ENCODE assay signal across 2 cellular contexts in genomic region chr1:51313961-51314777, GRCh38.
A peak's percentile ranks its signal among the peaks of the same experiment; 100 is the strongest.
TF ChIP-seq lines count a peak whose summit lies in the region.

No MANE protein-coding gene starts in this region.

TF ChIP-seq in HCT116, 20 proteins besides CTCF, POLR2A, EP300 and RAD21 (continued from another document):
- TF ChIP-seq, protein P1, sequence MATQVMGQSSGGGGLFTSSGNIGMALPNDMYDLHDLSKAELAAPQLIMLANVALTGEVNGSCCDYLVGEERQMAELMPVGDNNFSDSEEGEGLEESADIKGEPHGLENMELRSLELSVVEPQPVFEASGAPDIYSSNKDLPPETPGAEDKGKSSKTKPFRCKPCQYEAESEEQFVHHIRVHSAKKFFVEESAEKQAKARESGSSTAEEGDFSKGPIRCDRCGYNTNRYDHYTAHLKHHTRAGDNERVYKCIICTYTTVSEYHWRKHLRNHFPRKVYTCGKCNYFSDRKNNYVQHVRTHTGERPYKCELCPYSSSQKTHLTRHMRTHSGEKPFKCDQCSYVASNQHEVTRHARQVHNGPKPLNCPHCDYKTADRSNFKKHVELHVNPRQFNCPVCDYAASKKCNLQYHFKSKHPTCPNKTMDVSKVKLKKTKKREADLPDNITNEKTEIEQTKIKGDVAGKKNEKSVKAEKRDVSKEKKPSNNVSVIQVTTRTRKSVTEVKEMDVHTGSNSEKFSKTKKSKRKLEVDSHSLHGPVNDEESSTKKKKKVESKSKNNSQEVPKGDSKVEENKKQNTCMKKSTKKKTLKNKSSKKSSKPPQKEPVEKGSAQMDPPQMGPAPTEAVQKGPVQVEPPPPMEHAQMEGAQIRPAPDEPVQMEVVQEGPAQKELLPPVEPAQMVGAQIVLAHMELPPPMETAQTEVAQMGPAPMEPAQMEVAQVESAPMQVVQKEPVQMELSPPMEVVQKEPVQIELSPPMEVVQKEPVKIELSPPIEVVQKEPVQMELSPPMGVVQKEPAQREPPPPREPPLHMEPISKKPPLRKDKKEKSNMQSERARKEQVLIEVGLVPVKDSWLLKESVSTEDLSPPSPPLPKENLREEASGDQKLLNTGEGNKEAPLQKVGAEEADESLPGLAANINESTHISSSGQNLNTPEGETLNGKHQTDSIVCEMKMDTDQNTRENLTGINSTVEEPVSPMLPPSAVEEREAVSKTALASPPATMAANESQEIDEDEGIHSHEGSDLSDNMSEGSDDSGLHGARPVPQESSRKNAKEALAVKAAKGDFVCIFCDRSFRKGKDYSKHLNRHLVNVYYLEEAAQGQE (IDR thresholded peaks at IDR 0.05; ENCODE audit: low read depth): no peak
- TF ChIP-seq, protein P2, sequence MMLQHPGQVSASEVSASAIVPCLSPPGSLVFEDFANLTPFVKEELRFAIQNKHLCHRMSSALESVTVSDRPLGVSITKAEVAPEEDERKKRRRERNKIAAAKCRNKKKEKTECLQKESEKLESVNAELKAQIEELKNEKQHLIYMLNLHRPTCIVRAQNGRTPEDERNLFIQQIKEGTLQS (IDR thresholded peaks at IDR 0.05): no peak
- TF ChIP-seq JUND (IDR thresholded peaks at IDR 0.05): peak; percentile 7; the same call in 1 of the 2 replicates
- no peak for TF ChIP-seq ZNF274 (IDR thresholded peaks at IDR 0.05; ENCODE audit: low read depth, low read length)

TF ChIP-seq in HepG2, 621 proteins besides CTCF, POLR2A, EP300 and RAD21:
- TF ChIP-seq, protein P3, sequence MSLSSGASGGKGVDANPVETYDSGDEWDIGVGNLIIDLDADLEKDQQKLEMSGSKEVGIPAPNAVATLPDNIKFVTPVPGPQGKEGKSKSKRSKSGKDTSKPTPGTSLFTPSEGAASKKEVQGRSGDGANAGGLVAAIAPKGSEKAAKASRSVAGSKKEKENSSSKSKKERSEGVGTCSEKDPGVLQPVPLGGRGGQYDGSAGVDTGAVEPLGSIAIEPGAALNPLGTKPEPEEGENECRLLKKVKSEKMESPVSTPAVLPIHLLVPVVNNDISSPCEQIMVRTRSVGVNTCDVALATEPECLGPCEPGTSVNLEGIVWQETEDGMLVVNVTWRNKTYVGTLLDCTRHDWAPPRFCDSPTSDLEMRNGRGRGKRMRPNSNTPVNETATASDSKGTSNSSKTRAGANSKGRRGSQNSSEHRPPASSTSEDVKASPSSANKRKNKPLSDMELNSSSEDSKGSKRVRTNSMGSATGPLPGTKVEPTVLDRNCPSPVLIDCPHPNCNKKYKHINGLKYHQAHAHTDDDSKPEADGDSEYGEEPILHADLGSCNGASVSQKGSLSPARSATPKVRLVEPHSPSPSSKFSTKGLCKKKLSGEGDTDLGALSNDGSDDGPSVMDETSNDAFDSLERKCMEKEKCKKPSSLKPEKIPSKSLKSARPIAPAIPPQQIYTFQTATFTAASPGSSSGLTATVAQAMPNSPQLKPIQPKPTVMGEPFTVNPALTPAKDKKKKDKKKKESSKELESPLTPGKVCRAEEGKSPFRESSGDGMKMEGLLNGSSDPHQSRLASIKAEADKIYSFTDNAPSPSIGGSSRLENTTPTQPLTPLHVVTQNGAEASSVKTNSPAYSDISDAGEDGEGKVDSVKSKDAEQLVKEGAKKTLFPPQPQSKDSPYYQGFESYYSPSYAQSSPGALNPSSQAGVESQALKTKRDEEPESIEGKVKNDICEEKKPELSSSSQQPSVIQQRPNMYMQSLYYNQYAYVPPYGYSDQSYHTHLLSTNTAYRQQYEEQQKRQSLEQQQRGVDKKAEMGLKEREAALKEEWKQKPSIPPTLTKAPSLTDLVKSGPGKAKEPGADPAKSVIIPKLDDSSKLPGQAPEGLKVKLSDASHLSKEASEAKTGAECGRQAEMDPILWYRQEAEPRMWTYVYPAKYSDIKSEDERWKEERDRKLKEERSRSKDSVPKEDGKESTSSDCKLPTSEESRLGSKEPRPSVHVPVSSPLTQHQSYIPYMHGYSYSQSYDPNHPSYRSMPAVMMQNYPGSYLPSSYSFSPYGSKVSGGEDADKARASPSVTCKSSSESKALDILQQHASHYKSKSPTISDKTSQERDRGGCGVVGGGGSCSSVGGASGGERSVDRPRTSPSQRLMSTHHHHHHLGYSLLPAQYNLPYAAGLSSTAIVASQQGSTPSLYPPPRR (CRISPR knock-in tag; IDR thresholded peaks at IDR 0.05; ENCODE audit: borderline replicate concordance): no peak
- 0 out of 2 replicates have a peak, but pooled peaks have one; percentile 4 for TF ChIP-seq CEBPB (IDR thresholded peaks at IDR 0.05; ENCODE audit: borderline replicate concordance, low read depth, low read length)
- TF ChIP-seq HNRNPUL1 (IDR thresholded peaks at IDR 0.05; ENCODE audit: low read depth, low read length): no peak
- TF ChIP-seq ZSCAN20 (CRISPR knock-in tag; IDR thresholded peaks at IDR 0.05; ENCODE audit: borderline replicate concordance): no peak
- no peak for TF ChIP-seq ELF3 (CRISPR knock-in tag; IDR thresholded peaks at IDR 0.05)
- no peak for TF ChIP-seq ZNF839 (CRISPR knock-in tag; IDR thresholded peaks at IDR 0.05; ENCODE audit: borderline replicate concordance)
- TF ChIP-seq SIN3A (IDR thresholded peaks at IDR 0.05; ENCODE audit: borderline replicate concordance, low read depth, low read length): no peak
- no peak for TF ChIP-seq ZNF790 (CRISPR knock-in tag; IDR thresholded peaks at IDR 0.05; ENCODE audit: borderline replicate concordance)
- TF ChIP-seq ZNF670 (CRISPR knock-in tag; IDR thresholded peaks at IDR 0.05; ENCODE audit: borderline replicate concordance): no peak
- no peak for TF ChIP-seq PPARG (CRISPR knock-in tag; conservative IDR thresholded peaks at IDR 0.05)
- peak; percentile 78 for TF ChIP-seq FOSL2 (CRISPR knock-in tag; IDR thresholded peaks at IDR 0.05)
- TF ChIP-seq SALL1 (CRISPR knock-in tag; IDR thresholded peaks at IDR 0.05): 0 out of 2 replicates have a peak, but pooled peaks have one; percentile 15
- TF ChIP-seq CREM (IDR thresholded peaks at IDR 0.05): no peak
- TF ChIP-seq CREM (CRISPR knock-in tag; IDR thresholded peaks at IDR 0.05): no peak
- TF ChIP-seq, protein P4, sequence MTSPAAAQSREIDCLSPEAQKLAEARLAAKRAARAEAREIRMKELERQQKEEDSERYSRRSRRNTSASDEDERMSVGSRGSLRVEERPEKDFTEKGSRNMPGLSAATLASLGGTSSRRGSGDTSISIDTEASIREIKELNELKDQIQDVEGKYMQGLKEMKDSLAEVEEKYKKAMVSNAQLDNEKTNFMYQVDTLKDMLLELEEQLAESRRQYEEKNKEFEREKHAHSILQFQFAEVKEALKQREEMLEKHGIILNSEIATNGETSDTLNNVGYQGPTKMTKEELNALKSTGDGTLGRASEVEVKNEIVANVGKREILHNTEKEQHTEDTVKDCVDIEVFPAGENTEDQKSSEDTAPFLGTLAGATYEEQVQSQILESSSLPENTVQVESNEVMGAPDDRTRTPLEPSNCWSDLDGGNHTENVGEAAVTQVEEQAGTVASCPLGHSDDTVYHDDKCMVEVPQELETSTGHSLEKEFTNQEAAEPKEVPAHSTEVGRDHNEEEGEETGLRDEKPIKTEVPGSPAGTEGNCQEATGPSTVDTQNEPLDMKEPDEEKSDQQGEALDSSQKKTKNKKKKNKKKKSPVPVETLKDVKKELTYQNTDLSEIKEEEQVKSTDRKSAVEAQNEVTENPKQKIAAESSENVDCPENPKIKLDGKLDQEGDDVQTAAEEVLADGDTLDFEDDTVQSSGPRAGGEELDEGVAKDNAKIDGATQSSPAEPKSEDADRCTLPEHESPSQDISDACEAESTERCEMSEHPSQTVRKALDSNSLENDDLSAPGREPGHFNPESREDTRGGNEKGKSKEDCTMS (CRISPR knock-in tag; conservative IDR thresholded peaks at IDR 0.05): no peak
- no peak for TF ChIP-seq DR1 (CRISPR knock-in tag; IDR thresholded peaks at IDR 0.05)
- TF ChIP-seq ZNF446 (CRISPR knock-in tag; IDR thresholded peaks at IDR 0.05): no peak
- peak; percentile 11; the same call in 1 of the 2 replicates for TF ChIP-seq SAP130 (CRISPR knock-in tag; IDR thresholded peaks at IDR 0.05; ENCODE audit: low read depth)
- TF ChIP-seq, protein P5, sequence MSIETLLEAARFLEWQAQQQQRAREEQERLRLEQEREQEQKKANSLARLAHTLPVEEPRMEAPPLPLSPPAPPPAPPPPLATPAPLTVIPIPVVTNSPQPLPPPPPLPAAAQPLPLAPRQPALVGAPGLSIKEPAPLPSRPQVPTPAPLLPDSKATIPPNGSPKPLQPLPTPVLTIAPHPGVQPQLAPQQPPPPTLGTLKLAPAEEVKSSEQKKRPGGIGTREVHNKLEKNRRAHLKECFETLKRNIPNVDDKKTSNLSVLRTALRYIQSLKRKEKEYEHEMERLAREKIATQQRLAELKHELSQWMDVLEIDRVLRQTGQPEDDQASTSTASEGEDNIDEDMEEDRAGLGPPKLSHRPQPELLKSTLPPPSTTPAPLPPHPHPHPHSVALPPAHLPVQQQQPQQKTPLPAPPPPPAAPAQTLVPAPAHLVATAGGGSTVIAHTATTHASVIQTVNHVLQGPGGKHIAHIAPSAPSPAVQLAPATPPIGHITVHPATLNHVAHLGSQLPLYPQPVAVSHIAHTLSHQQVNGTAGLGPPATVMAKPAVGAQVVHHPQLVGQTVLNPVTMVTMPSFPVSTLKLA (IDR thresholded peaks at IDR 0.05): no peak
- no peak for TF ChIP-seq ZBTB3 (CRISPR knock-in tag; IDR thresholded peaks at IDR 0.05; ENCODE audit: borderline replicate concordance, low read depth)
- TF ChIP-seq ZNF563 (CRISPR knock-in tag; IDR thresholded peaks at IDR 0.05): no peak
- TF ChIP-seq, protein P6, sequence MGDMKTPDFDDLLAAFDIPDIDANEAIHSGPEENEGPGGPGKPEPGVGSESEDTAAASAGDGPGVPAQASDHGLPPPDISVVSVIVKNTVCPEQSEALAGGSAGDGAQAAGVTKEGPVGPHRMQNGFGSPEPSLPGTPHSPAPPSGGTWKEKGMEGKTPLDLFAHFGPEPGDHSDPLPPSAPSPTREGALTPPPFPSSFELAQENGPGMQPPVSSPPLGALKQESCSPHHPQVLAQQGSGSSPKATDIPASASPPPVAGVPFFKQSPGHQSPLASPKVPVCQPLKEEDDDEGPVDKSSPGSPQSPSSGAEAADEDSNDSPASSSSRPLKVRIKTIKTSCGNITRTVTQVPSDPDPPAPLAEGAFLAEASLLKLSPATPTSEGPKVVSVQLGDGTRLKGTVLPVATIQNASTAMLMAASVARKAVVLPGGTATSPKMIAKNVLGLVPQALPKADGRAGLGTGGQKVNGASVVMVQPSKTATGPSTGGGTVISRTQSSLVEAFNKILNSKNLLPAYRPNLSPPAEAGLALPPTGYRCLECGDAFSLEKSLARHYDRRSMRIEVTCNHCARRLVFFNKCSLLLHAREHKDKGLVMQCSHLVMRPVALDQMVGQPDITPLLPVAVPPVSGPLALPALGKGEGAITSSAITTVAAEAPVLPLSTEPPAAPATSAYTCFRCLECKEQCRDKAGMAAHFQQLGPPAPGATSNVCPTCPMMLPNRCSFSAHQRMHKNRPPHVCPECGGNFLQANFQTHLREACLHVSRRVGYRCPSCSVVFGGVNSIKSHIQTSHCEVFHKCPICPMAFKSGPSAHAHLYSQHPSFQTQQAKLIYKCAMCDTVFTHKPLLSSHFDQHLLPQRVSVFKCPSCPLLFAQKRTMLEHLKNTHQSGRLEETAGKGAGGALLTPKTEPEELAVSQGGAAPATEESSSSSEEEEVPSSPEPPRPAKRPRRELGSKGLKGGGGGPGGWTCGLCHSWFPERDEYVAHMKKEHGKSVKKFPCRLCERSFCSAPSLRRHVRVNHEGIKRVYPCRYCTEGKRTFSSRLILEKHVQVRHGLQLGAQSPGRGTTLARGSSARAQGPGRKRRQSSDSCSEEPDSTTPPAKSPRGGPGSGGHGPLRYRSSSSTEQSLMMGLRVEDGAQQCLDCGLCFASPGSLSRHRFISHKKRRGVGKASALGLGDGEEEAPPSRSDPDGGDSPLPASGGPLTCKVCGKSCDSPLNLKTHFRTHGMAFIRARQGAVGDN (CRISPR knock-in tag; IDR thresholded peaks at IDR 0.05): peak; percentile 26; the same call in 1 of the 2 replicates
